Comparison of ENCODE assay signal across 18 cellular contexts in genomic region chr2:3662239-3662638, GRCh38. TPM values are rescaled to one million over a fixed set of nuclear protein-coding genes. Genes with fewer than 3 reads are reported as not detected.
DNase-seq lines count a peak whose midpoint lies in the region; ATAC-seq, FAIRE-seq and TF ChIP-seq lines count a peak whose summit lies in the region.
"Had no signal": no experiment of that assay in that cellular context is flagged by ENCODE, and none has a peak within 500 bp of the region (broad histone marks: within the 10 kb centered on the region; RNA-seq: fewer than 3 reads in every experiment).

No MANE protein-coding gene starts in this region.

- peaks cover 4% of the 10 kb centered on the region for H3K4me1 Mint-ChIP-seq in T-helper 17 cell

- H3K4me1 ChIP-seq in keratinocyte (ENCODE audit: control insufficient read depth, extremely low read depth, insufficient read depth, low read length): peaks cover 16% of the 10 kb centered on the region
- H3K4me1 ChIP-seq: suprapubic skin had no signal

- no peak overlapping the region for H2AFZ ChIP-seq in keratinocyte (ENCODE audit: control insufficient read depth, low read length)

- in situ Hi-C loops in KBM-7 (cut with MboI; ENCODE audit: low pct_unique_long_range_greater_than_20kb, low sequenced_read_pairs): no loop called here

- no peak overlapping the region for H3K9ac ChIP-seq in keratinocyte (ENCODE audit: control insufficient read depth, extremely low read depth, insufficient read depth, low read length)

- no peak for ATAC-seq in T-helper 17 cell
- ATAC-seq in GM21367 (IDR thresholded peaks at IDR 0.05; ENCODE audit: unreplicated experiment): no peak
- no peak for ATAC-seq in GM18909 (IDR thresholded peaks at IDR 0.05; ENCODE audit: poor library complexity, unreplicated experiment)

- DNase-seq in ELF-1 (ENCODE audit: low read depth, low spot score) (peak; percentile 83), KBM-7 (peak; percentile 37), T-helper 17 cell (no peak), keratinocyte (ENCODE audit: low read depth, low spot score) (peak; percentile 83), kidney glomerular epithelial cell (lab: John Stamatoyannopoulos, UW) (no peak)
- DNase-seq: activated CD8-positive, alpha-beta memory T cell treated with anti-CD3 and anti-CD28 coated beads for 24 hours; Calu3; caudate nucleus; hippocampal formation; OCI-M1 had no signal

- no peak overlapping the region for H3K4me3 ChIP-seq in keratinocyte (ENCODE audit: control insufficient read depth in 2 of 3, extremely low read depth in 1 of 3, insufficient read depth in 2 of 3, low read depth in 1 of 3, low read length in 3 of 3)
- H3K4me3 ChIP-seq: smooth muscle cell, suprapubic skin had no signal

- FAIRE-seq in keratinocyte (lab: Jason Lieb, UNC): no peak

- H3K79me2 ChIP-seq in keratinocyte (ENCODE audit: control insufficient read depth, insufficient read depth, low read length): no peaks in the 10 kb centered on the region

- no peaks in the 10 kb centered on the region for H3K27me3 ChIP-seq in keratinocyte (ENCODE audit: control insufficient read depth, extremely low read depth, insufficient read depth, low read length)

- dilution Hi-C loops in keratinocyte (cut with MboI; ENCODE audit: extremely low pct_ligation_motif_present, low sequenced_read_pairs): no loop called here

- H3K36me3 ChIP-seq in keratinocyte (ENCODE audit: control insufficient read depth in 2 of 2, extremely low read depth in 1 of 2, insufficient read depth in 2 of 2, low read length in 2 of 2): no peaks in the 10 kb centered on the region
- H3K36me3 ChIP-seq: suprapubic skin had no signal

- no peaks in the 10 kb centered on the region for H3K36me3 Mint-ChIP-seq in T-helper 17 cell (ENCODE audit: low read depth)
- H3K36me3 Mint-ChIP-seq: activated naive CD8-positive, alpha-beta T cell had no signal

- peak in 2 of 3 experiments; percentile 30 to 33 for TF ChIP-seq CTCF in keratinocyte (optimal IDR thresholded peaks at IDR 0.05 in 1 of 3, IDR thresholded peaks at IDR 0.05 in 1 of 3, conservative IDR thresholded peaks at IDR 0.05 in 1 of 3; ENCODE audit: extremely low read depth in 1 of 3, insufficient read depth in 2 of 3, low read length in 3 of 3)

- no peaks in the 10 kb centered on the region for H3K27me3 Mint-ChIP-seq in T-helper 17 cell
- H3K27me3 Mint-ChIP-seq: activated naive CD8-positive, alpha-beta T cell had no signal

- no peaks in the 10 kb centered on the region for H3K9me1 ChIP-seq in keratinocyte (ENCODE audit: control insufficient read depth, extremely low read depth, insufficient read depth, low read length)

- H4K20me1 ChIP-seq in keratinocyte (ENCODE audit: control insufficient read depth, extremely low read depth, insufficient read depth, low read length): no peaks in the 10 kb centered on the region

- no peak overlapping the region for H3K4me2 ChIP-seq in keratinocyte (ENCODE audit: control insufficient read depth, extremely low read depth, insufficient read depth, low read depth, low read length)
- H3K4me2 ChIP-seq: smooth muscle cell had no signal

- no peak overlapping the region for H3K4me3 Mint-ChIP-seq in T-helper 17 cell
- H3K4me3 Mint-ChIP-seq: activated naive CD8-positive, alpha-beta T cell had no signal

- no peak overlapping the region for H3K27ac ChIP-seq in keratinocyte (ENCODE audit: control insufficient read depth, insufficient read depth, low read length)
- H3K27ac ChIP-seq: suprapubic skin had no signal

- H3K9me3 ChIP-seq in T-helper 17 cell (ENCODE audit: control insufficient read depth, low read length, poor library complexity, severe bottlenecking) (no peaks in the 10 kb centered on the region), keratinocyte (ENCODE audit: control insufficient read depth, low read depth, low read length) (peaks cover 2% of the 10 kb centered on the region)
- H3K9me3 ChIP-seq: suprapubic skin had no signal

- peak overlapping the region; percentile 53 for H3K27ac Mint-ChIP-seq in T-helper 17 cell
- H3K27ac Mint-ChIP-seq: activated naive CD8-positive, alpha-beta T cell had no signal

RNA-seq across cellular contexts. Expression of gene ALLC, which starts 4.2 kb away (rescaled TPM):
- not detected for total RNA-seq in T-helper 17 cell
- not detected in 3 replicates for polyA plus RNA-seq in keratinocyte
- polyA plus RNA-seq in keratinocyte (2011; ENCODE audit: low read depth): not detected
- not detected in 2 replicates for polyA plus RNA-seq in keratinocyte (2011; cell fraction: cytosol; rRNA removed)
- not detected in 2 replicates for polyA plus RNA-seq in keratinocyte (2011; cell fraction: nucleus; rRNA removed)
- not detected in 2 replicates for polyA plus RNA-seq in keratinocyte (2012; ENCODE audit: low replicate concordance)
- not detected in 3 replicates for polyA minus RNA-seq in keratinocyte
- not detected for polyA minus RNA-seq in keratinocyte (2011; cell fraction: cytosol; rRNA and poly(A)+ RNA removed)
- not detected in 2 replicates for polyA minus RNA-seq in keratinocyte (2011; cell fraction: nucleus; rRNA and poly(A)+ RNA removed)
- total RNA-seq: Calu3, H4, mesenteric fat pad, omental fat pad, smooth muscle cell, suprapubic skin had no signal
- polyA plus RNA-seq: smooth muscle cell had no signal

RNA-seq across cellular contexts. Expression of gene DCDC2C, which starts 41.1 kb away (rescaled TPM):
- not detected for total RNA-seq in T-helper 17 cell
- polyA plus RNA-seq in keratinocyte: not detected in 3 replicates
- not detected for polyA plus RNA-seq in keratinocyte (2011; ENCODE audit: low read depth)
- not detected in 2 replicates for polyA plus RNA-seq in keratinocyte (2011; cell fraction: cytosol; rRNA removed)
- polyA plus RNA-seq in keratinocyte (2011; cell fraction: nucleus; rRNA removed): not detected in 2 replicates
- polyA plus RNA-seq in keratinocyte (2012; ENCODE audit: low replicate concordance): 0.27 TPM in 1 of 2 replicates, not detected in the other
- polyA minus RNA-seq in keratinocyte: not detected in 3 replicates
- not detected for polyA minus RNA-seq in keratinocyte (2011; cell fraction: cytosol; rRNA and poly(A)+ RNA removed)
- not detected in 2 replicates for polyA minus RNA-seq in keratinocyte (2011; cell fraction: nucleus; rRNA and poly(A)+ RNA removed)
- total RNA-seq: Calu3, H4, mesenteric fat pad, smooth muscle cell had no signal
- polyA plus RNA-seq: smooth muscle cell had no signal

Comparison
In these comparisons a context has a peak if more than half of its experiments do, and no peak if none do; other contexts are left out.
1. DNase-seq: peak in ELF-1 (single experiment), KBM-7 (single experiment) and keratinocyte (single experiment); none in T-helper 17 cell (0 of 3) and kidney glomerular epithelial cell (single experiment).